In the genomic region with DNA sequence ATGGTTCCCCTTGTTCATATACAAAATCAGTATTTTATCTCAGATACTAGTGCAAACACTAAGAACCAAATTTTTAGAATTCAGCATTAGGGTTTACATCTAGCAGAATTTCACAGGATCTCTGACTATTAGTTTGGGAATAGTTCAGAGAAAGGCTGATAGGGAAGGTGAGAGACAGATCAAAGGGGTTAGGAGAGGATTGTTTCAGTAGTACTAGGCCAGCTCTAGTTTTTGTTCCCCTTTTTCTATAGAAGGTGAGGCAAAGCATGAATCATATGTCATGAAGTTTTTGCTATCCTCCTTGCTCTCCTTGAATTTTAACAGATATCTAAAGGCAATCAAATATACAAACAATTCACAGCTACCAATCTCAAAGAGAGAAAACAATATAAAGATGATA, we compare ENCODE assay signal across 16 cellular contexts. TPM values are rescaled to one million over a fixed set of nuclear protein-coding genes. Genes with fewer than 3 reads are reported as not detected.
DNase-seq lines count a peak whose midpoint lies in the region; ATAC-seq lines count a peak whose summit lies in the region.
"Had no signal": no experiment of that assay in that cellular context is flagged by ENCODE, and none has a peak within 500 bp of the region (broad histone marks: within the 10 kb centered on the region; RNA-seq: fewer than 3 reads in every experiment).

No MANE protein-coding gene starts in this region.

- intact Hi-C loops in posterior vena cava (cut with DNase I), result no loop called here

- ATAC-seq in GM19043 (IDR thresholded peaks at IDR 0.05; ENCODE audit: low read depth, unreplicated experiment), result peak; percentile 88
- ATAC-seq in GM21825 (IDR thresholded peaks at IDR 0.05; ENCODE audit: unreplicated experiment), result peak; percentile 78
- ATAC-seq in HG03175 (IDR thresholded peaks at IDR 0.05; ENCODE audit: unreplicated experiment), result peak; percentile 71
- ATAC-seq: SK-N-SH treated with all-trans-retinoic acid at 6 μM for 48 hours had no signal

- DNase-seq in posterior vena cava (ENCODE audit: low spot score) (no peak), iPS-NIHi7 (ENCODE audit: extremely low spot score) (no peak), SIG-M5 (lab: John Stamatoyannopoulos, UW) (no peak), activated gamma-delta T cell treated with Interleukin-2 at 50 U/mL for 16 hours (no peak)
- DNase-seq: effector memory CD4-positive, alpha-beta T cell; EL; foreskin fibroblast; H7; immature natural killer cell; small intestine; WERI-Rb-1 had no signal

RNA-seq across cellular contexts. Expression of a gene that starts 26.1 kb away (rescaled TPM):
- 1 to 10 TPM; 4.8 to 5.3 TPM for total RNA-seq in posterior vena cava
- total RNA-seq: bronchial epithelial cell had no signal
